In the genomic region with DNA sequence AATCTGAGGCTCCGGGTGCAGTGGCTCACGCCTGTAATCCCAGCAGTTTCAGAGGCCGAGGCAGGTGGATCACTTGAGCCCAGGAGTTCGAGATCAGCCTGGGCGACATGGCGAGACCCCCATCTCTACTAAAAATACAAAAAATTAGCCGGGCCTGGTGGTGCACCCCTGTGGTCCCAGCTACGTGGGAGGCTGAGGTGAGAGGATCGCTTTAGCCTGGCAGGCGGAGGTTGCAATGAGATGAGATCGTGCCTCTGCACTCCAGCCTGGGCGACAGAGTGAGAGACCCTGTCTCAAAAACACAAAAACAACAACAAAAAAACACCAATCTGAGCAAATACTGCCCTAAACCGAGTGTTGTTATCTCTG, we compare ENCODE assay signal across 9 cellular contexts. TPM values are rescaled to one million over a fixed set of nuclear protein-coding genes. Genes with fewer than 3 reads are reported as not detected.
A peak's percentile ranks its signal among the peaks of the same experiment; 100 is the strongest.
DNase-seq lines count a peak whose midpoint lies in the region; ATAC-seq and TF ChIP-seq lines count a peak whose summit lies in the region.
"Not testable (repeated sequence)": the region's sequence is repeated elsewhere in the genome, so short reads cannot be mapped to it uniquely, and the experiment has no call there.
"Had no signal": no experiment of that assay in that cellular context is flagged by ENCODE, and none has a peak within 500 bp of the region (broad histone marks: within the 10 kb centered on the region; RNA-seq: fewer than 3 reads in every experiment).

No MANE protein-coding gene starts in this region.

- H3K27me3 Mint-ChIP-seq in CD14-positive monocyte (ENCODE audit: low read depth in 3 of 3): peaks cover 15 to 28% (median 19%) of the 10 kb centered on the region in 3 donors
- H3K27me3 Mint-ChIP-seq in endothelial cell (ENCODE audit: unreplicated experiment): not testable (repeated sequence)

- DNase-seq in CD14-positive monocyte (ENCODE audit: low spot score); SJSA1 (ENCODE audit: low read depth in 1 of 2, low spot score in 2 of 2); adipocyte (ENCODE audit: low read depth); endothelial cell (ENCODE audit: low spot score); kidney epithelial cell (ENCODE audit: low read depth); neuronal stem cell (ENCODE audit: low spot score); thoracic aorta (ENCODE audit: low spot score): not testable (repeated sequence)

- not testable (repeated sequence) for H3K27me3 ChIP-seq in SJSA1 (replicated peaks); adipocyte (replicated peaks; ENCODE audit: control insufficient read depth, insufficient read depth, low read length); kidney epithelial cell (ENCODE audit: control insufficient read depth, insufficient read depth, low read length); neuronal stem cell (ENCODE audit: control insufficient read depth in 3 of 3, insufficient read depth in 3 of 3, low read depth in 1 of 3, low read length in 3 of 3); thoracic aorta (replicated peaks; ENCODE audit: insufficient read depth)

- not testable (repeated sequence) for H4K91ac ChIP-seq in neuronal stem cell (ENCODE audit: low read depth, low read length, poor library complexity)

- not testable (repeated sequence) for H2AK5ac ChIP-seq in neuronal stem cell (ENCODE audit: low read depth, low read length)

- not testable (repeated sequence) for H2BK120ac ChIP-seq in neuronal stem cell (ENCODE audit: low read depth, low read length)

- H3K36me3 ChIP-seq in SJSA1: peaks cover 15% of the 10 kb centered on the region
- H3K36me3 ChIP-seq in adipocyte (ENCODE audit: control insufficient read depth, insufficient read depth, low read length, severe bottlenecking); kidney epithelial cell (ENCODE audit: control insufficient read depth, insufficient read depth, low read length); neuronal stem cell (replicated peaks in 1 of 2; ENCODE audit: control insufficient read depth in 2 of 2, insufficient read depth in 2 of 2, low read length in 2 of 2); thoracic aorta: not testable (repeated sequence)

- not testable (repeated sequence) for H3K23ac ChIP-seq in neuronal stem cell (ENCODE audit: low read depth, low read length, poor library complexity)

- peak; percentile 16 for ATAC-seq in HG02884 (IDR thresholded peaks at IDR 0.05; ENCODE audit: unreplicated experiment)
- ATAC-seq in thoracic aorta (ENCODE audit: insufficient number of reproducible peaks, low FRiP score, low read depth): not testable (repeated sequence)

- H3K27ac Mint-ChIP-seq in CD14-positive monocyte (peak overlapping the region; percentile 91 to 97 (median 95)), endothelial cell (ENCODE audit: unreplicated experiment) (peak overlapping the region; percentile 89)

- H3K4me3 Mint-ChIP-seq in CD14-positive monocyte: peak overlapping the region; percentile 91 to 96
- peak overlapping the region; percentile 91 for H3K4me3 Mint-ChIP-seq in endothelial cell (ENCODE audit: unreplicated experiment)

- not testable (repeated sequence) for H3K9me3 Mint-ChIP-seq in CD14-positive monocyte; endothelial cell (ENCODE audit: unreplicated experiment)

- no CpG with 5 or more reads among the region's 13 CpGs for WGBS in neuronal stem cell (ENCODE audit: extremely low coverage in 2 of 2, insufficient read length in 2 of 2, insufficient replicate concordance in 1 of 2), 2 donors

- H3K9ac ChIP-seq in adipocyte (ENCODE audit: low read length): peak overlapping the region; percentile 88
- not testable (repeated sequence) for H3K9ac ChIP-seq in neuronal stem cell (ENCODE audit: low read depth, low read length, poor library complexity)

- H2BK15ac ChIP-seq in neuronal stem cell (ENCODE audit: low read length): not testable (repeated sequence)

- not testable (repeated sequence) for H3K18ac ChIP-seq in neuronal stem cell (ENCODE audit: low read length)

- H3K4me1 Mint-ChIP-seq in CD14-positive monocyte: peaks cover 22% of the 10 kb centered on the region
- not testable (repeated sequence) for H3K4me1 Mint-ChIP-seq in endothelial cell (ENCODE audit: unreplicated experiment)

- peak overlapping the region; percentile 85 for H2AFZ ChIP-seq in neuronal stem cell (ENCODE audit: low read length)

- H3K79me1 ChIP-seq in neuronal stem cell (ENCODE audit: low read depth, low read length): not testable (repeated sequence)

- H2BK5ac ChIP-seq in neuronal stem cell (ENCODE audit: low read length): not testable (repeated sequence)

- not testable (repeated sequence) for H3K4me2 ChIP-seq in neuronal stem cell (ENCODE audit: insufficient read depth, low read length, poor library complexity, severe bottlenecking)

- not testable (repeated sequence) for H3K9me3 ChIP-seq in SJSA1 (replicated peaks); adipocyte (ENCODE audit: control insufficient read depth, low read length); neuronal stem cell (replicated peaks in 1 of 2; ENCODE audit: control insufficient read depth in 2 of 2, insufficient read depth in 1 of 2, low read depth in 1 of 2, low read length in 2 of 2); thoracic aorta

- H3K4me1 ChIP-seq in SJSA1 (replicated peaks): peaks cover 20% of the 10 kb centered on the region
- H3K4me1 ChIP-seq in adipocyte (ENCODE audit: control insufficient read depth, insufficient read depth, low read length): peaks cover 11% of the 10 kb centered on the region
- H3K4me1 ChIP-seq in neuronal stem cell (ENCODE audit: control insufficient read depth in 2 of 2, insufficient read depth in 1 of 2, low read depth in 1 of 2, low read length in 2 of 2): peaks cover 13% of the 10 kb centered on the region in 2 donors
- peaks cover 7 to 16% of the 10 kb centered on the region in 2 donors for H3K4me1 ChIP-seq in thoracic aorta (ENCODE audit: control insufficient read depth in 1 of 2, low read depth in 2 of 2)

- H3K27ac ChIP-seq in SJSA1 (peak overlapping the region; percentile 66), thoracic aorta (peak overlapping the region in 1 of 2 donors; percentile 90)
- H3K27ac ChIP-seq in neuronal stem cell (replicated peaks; ENCODE audit: low read length): not testable (repeated sequence)

- H4K8ac ChIP-seq in neuronal stem cell (ENCODE audit: low read depth, low read length): not testable (repeated sequence)

- TF ChIP-seq CTCF in CD14-positive monocyte (IDR thresholded peaks at IDR 0.05); endothelial cell (IDR thresholded peaks at IDR 0.05; ENCODE audit: unreplicated experiment); kidney epithelial cell (IDR thresholded peaks at IDR 0.05; ENCODE audit: insufficient read depth, low read length, poor library complexity, severe bottlenecking); thoracic aorta (IDR thresholded peaks at IDR 0.05): not testable (repeated sequence)

- intact Hi-C loops in CD14-positive monocyte (cut with micrococcal nuclease): loop anchor here in 1 of 2 donors (10.0 kb wide), 1 partner anchor 362 kb away; the partner anchor contains the start of gene AURKAIP1

- not testable (repeated sequence) for H3K14ac ChIP-seq in neuronal stem cell (ENCODE audit: low read length)

- not testable (repeated sequence) for H3K36me3 Mint-ChIP-seq in CD14-positive monocyte; endothelial cell (ENCODE audit: low read depth, unreplicated experiment)

- not testable (repeated sequence) for H3K4ac ChIP-seq in neuronal stem cell (ENCODE audit: low read length)

- H3K4me3 ChIP-seq in SJSA1 (peak overlapping the region; percentile 49), adipocyte (ENCODE audit: low read length) (peak overlapping the region; percentile 91), kidney epithelial cell (ENCODE audit: low read depth, low read length) (peak overlapping the region; percentile 63), neuronal stem cell (ENCODE audit: low read length in 2 of 2) (peak overlapping the region in 1 of 2 donors; percentile 55), thoracic aorta (peak overlapping the region; percentile 82)

- H2BK12ac ChIP-seq in neuronal stem cell (ENCODE audit: low read length): not testable (repeated sequence)

RNA-seq across cellular contexts. Expression of gene ISG15, which starts 0.6 kb away (rescaled TPM):
- 100 to 1,000 TPM; 128 to 241 TPM for polyA plus RNA-seq in CD14-positive monocyte
- total RNA-seq in SJSA1 (2014; rRNA removed; shearing (Covaris generic)): 201 and 353 TPM in 2 replicates
- total RNA-seq in endothelial cell (ENCODE audit: unreplicated experiment) (33.3 TPM), kidney epithelial cell (68.7 and 97.7 TPM in 2 replicates), thoracic aorta (100 to 1,000 TPM in 1 of 2 donors, 10 to 100 TPM in 1; 31.5 to 104 TPM)
- 44.0 TPM for polyA plus RNA-seq in neuronal stem cell (2013, experiment 1 of 2)
- 44.5 TPM for polyA plus RNA-seq in neuronal stem cell (2013, experiment 2 of 2)

RNA-seq across cellular contexts. Expression of gene AGRN, which starts 7.2 kb away (rescaled TPM):
- polyA plus RNA-seq in CD14-positive monocyte: under 1 TPM; 0.06 to 0.43 TPM
- total RNA-seq in SJSA1 (2014; rRNA removed; shearing (Covaris generic)): 53.8 and 55.9 TPM in 2 replicates
- 374 TPM for total RNA-seq in endothelial cell (ENCODE audit: unreplicated experiment)
- 479 and 617 TPM in 2 replicates for total RNA-seq in kidney epithelial cell
- 79.8 TPM for polyA plus RNA-seq in neuronal stem cell (2013, experiment 1 of 2)
- polyA plus RNA-seq in neuronal stem cell (2013, experiment 2 of 2): 78.9 TPM
- total RNA-seq in thoracic aorta: 10 to 100 TPM; 36.2 to 36.7 TPM

RNA-seq across cellular contexts. Expression of gene HES4, which starts 12.8 kb away (rescaled TPM):
- 1 to 10 TPM; 1.4 to 2.0 TPM for polyA plus RNA-seq in CD14-positive monocyte
- 55.3 and 68.7 TPM in 2 replicates for total RNA-seq in SJSA1 (2014; rRNA removed; shearing (Covaris generic))
- total RNA-seq in endothelial cell (ENCODE audit: unreplicated experiment): 144 TPM
- 160 and 184 TPM in 2 replicates for total RNA-seq in kidney epithelial cell
- 312 TPM for polyA plus RNA-seq in neuronal stem cell (2013, experiment 1 of 2)
- polyA plus RNA-seq in neuronal stem cell (2013, experiment 2 of 2): 285 TPM
- 10 to 100 TPM; 50.1 to 98.8 TPM for total RNA-seq in thoracic aorta

RNA-seq across cellular contexts. Expression of gene PERM1, which starts 30.8 kb away (rescaled TPM):
- not detected for polyA plus RNA-seq in CD14-positive monocyte
- 0.11 TPM in 1 of 2 replicates, not detected in the other for total RNA-seq in SJSA1 (2014; rRNA removed; shearing (Covaris generic))
- total RNA-seq in endothelial cell (ENCODE audit: unreplicated experiment): not detected
- total RNA-seq in kidney epithelial cell: 0.34 TPM in 1 of 2 replicates, not detected in the other
- polyA plus RNA-seq in neuronal stem cell (2013, experiment 1 of 2): not detected
- polyA plus RNA-seq in neuronal stem cell (2013, experiment 2 of 2): 0.01 TPM
- total RNA-seq in thoracic aorta: under 1 TPM; 0.54 to 0.99 TPM
- total RNA-seq: pulmonary artery endothelial cell had no signal

RNA-seq across cellular contexts. Expression of gene PLEKHN1, which starts 46.4 kb away (rescaled TPM):
- under 1 TPM; 0.21 to 0.62 TPM for polyA plus RNA-seq in CD14-positive monocyte
- 0.34 TPM in 1 of 2 replicates, not detected in the other for total RNA-seq in SJSA1 (2014; rRNA removed; shearing (Covaris generic))
- total RNA-seq in endothelial cell (ENCODE audit: unreplicated experiment) (not detected), kidney epithelial cell (13.2 and 13.3 TPM in 2 replicates), thoracic aorta (under 1 TPM in 1 of 2 donors, not detected in 1; 0.27 TPM)
- 0.07 TPM for polyA plus RNA-seq in neuronal stem cell (2013, experiment 1 of 2)
- polyA plus RNA-seq in neuronal stem cell (2013, experiment 2 of 2): 0.03 TPM
